1 cellular context compared by ENCODE assay signal in genomic region chr14:21415329-21415728, GRCh38.
TF ChIP-seq lines count a peak whose summit lies in the region.

No MANE protein-coding gene starts in this region.

TF ChIP-seq in HEK293, 187 proteins besides CTCF, POLR2A, EP300 and RAD21 (continued from another document):
- TF ChIP-seq ZNF518A (tag by site-specific recombination; conservative IDR thresholded peaks at IDR 0.05; ENCODE audit: low read depth) (peak; percentile 73), ZNF394 (tag by site-specific recombination; IDR thresholded peaks at IDR 0.05; ENCODE audit: borderline replicate concordance) (peak; percentile 80; the same call in 1 of the 2 replicates), ZXDB (tag by site-specific recombination; IDR thresholded peaks at IDR 0.05) (0 out of 2 replicates have a peak, but pooled peaks have one; percentile 19), ZNF670 (tag by site-specific recombination; IDR thresholded peaks at IDR 0.05; ENCODE audit: low read depth) (no peak), BCL6B (tag by site-specific recombination; IDR thresholded peaks at IDR 0.05) (no peak), WT1 (tag by site-specific recombination; IDR thresholded peaks at IDR 0.05) (no peak), ZBTB8A (tag by site-specific recombination; IDR thresholded peaks at IDR 0.05) (0 out of 2 replicates have a peak, but pooled peaks have one; percentile 19)
